Comparison of ENCODE assay signal across 25 cellular contexts in the genomic region with DNA sequence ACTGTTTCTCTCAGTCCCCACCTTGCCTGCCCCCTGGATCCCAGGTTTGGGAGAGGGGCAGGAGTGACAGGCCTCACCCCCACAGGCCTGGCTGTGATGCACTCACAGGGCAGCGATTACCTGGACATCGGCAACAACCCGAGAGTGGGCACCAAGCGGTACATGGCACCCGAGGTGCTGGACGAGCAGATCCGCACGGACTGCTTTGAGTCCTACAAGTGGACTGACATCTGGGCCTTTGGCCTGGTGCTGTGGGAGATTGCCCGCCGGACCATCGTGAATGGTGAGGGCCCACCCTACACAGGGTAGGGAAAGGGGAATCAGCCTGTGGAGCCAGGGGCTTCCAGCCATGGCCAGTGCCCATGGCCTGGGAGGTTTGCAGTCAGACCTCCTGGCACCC. TPM values are rescaled to one million over a fixed set of nuclear protein-coding genes. Genes with fewer than 3 reads are reported as not detected.
"Had no signal": no experiment of that assay in that cellular context is flagged by ENCODE, and none has a peak within 500 bp of the region (broad histone marks: within the 10 kb centered on the region; RNA-seq: fewer than 3 reads in every experiment).

No MANE protein-coding gene starts in this region.

- H3K36me3 ChIP-seq: breast epithelium, MG63 had no signal

- H3K4me3 ChIP-seq: adrenal gland, breast epithelium, MG63, Peyer's patch had no signal

- ATAC-seq: activated T-cell treated with anti-CD3 and anti-CD28 coated beads, Interleukin-2, amount 50 U/mL, for 4 hours had no signal

- DNase-seq: activated CD4-positive, alpha-beta memory T cell treated with anti-CD3 and anti-CD28 coated beads for 36 hours; activated CD4-positive, alpha-beta T cell treated with anti-CD3 and anti-CD28 coated beads, Interleukin-2, amount 10 ng/mL, durations not matched to agents 7 days and 5 days; activated CD4-positive, CD25-positive, alpha-beta regulatory T cell; activated CD8-positive, alpha-beta memory T cell treated with anti-CD3 and anti-CD28 coated beads for 24 hours; activated naive CD4-positive, alpha-beta T cell treated with anti-CD3 and anti-CD28 coated beads, Interleukin-2, amount 50 U/mL, for 16 hours; activated naive CD8-positive, alpha-beta T cell treated with anti-CD3 and anti-CD28 coated beads, Interleukin-2, amount 10 ng/mL, durations not matched to agents 7 days and 5 days; activated T-cell treated with anti-CD3 and anti-CD28 coated beads, Interleukin-2, amount 50 U/mL, for 4 hours; adrenal gland; anterior cingulate cortex; central memory CD4-positive, alpha-beta T cell; MG63; MV-4-11; NCI-H1105; NCI-H1436; NCI-H187; NCI-H2081; NCI-H510A treated with DMSO at 0.1 percent for 48 hours; NCI-H69; SHP77 treated with DMSO at 0.1 percent for 48 hours; T-helper 1 cell had no signal

- H3K9me3 ChIP-seq: adrenal gland, breast epithelium, MG63, Peyer's patch had no signal

- H3K27me3 ChIP-seq: adrenal gland, breast epithelium, MG63, Peyer's patch had no signal

- H3K27ac ChIP-seq: adrenal gland, breast epithelium, Peyer's patch, RWPE1, VCaP had no signal

RNA-seq across cellular contexts. Expression of a gene that starts 8.6 kb away (rescaled TPM):
- total RNA-seq: activated CD4-positive, alpha-beta memory T cell treated with anti-CD3 and anti-CD28 coated beads for 36 hours; activated CD4-positive, alpha-beta T cell treated with anti-CD3 and anti-CD28 coated beads, Interleukin-2, amount 10 ng/mL, durations not matched to agents 7 days and 5 days; activated naive CD8-positive, alpha-beta T cell treated with anti-CD3 and anti-CD28 coated beads, Interleukin-2, amount 10 ng/mL, durations not matched to agents 7 days and 5 days; T-helper 2 cell treated with Interferon-gamma antibody and Interleukin-4, amounts not matched to agents 100 ng/mL and 5 ng/mL, for 36 hours had no signal

RNA-seq across cellular contexts. Expression of a gene that starts 28.0 kb away (rescaled TPM):
- total RNA-seq: activated CD4-positive, alpha-beta memory T cell treated with anti-CD3 and anti-CD28 coated beads for 36 hours; activated CD4-positive, alpha-beta T cell treated with anti-CD3 and anti-CD28 coated beads, Interleukin-2, amount 10 ng/mL, durations not matched to agents 7 days and 5 days; activated naive CD8-positive, alpha-beta T cell treated with anti-CD3 and anti-CD28 coated beads, Interleukin-2, amount 10 ng/mL, durations not matched to agents 7 days and 5 days; activated T-cell treated with anti-CD3 and anti-CD28 coated beads, Interleukin-2, amount 50 U/mL, for 4 hours; breast epithelium; Peyer's patch; T-helper 2 cell treated with Interferon-gamma antibody and Interleukin-4, amounts not matched to agents 100 ng/mL and 5 ng/mL, for 36 hours had no signal
